9 cellular contexts compared by ENCODE assay signal in genomic region chr22:41910050-41910598, GRCh38. TPM values are rescaled to one million over a fixed set of nuclear protein-coding genes. Genes with fewer than 3 reads are reported as not detected.
DNase-seq lines count a peak whose midpoint lies in the region; TF ChIP-seq lines count a peak whose summit lies in the region.
"Had no signal": no experiment of that assay in that cellular context is flagged by ENCODE, and none has a peak within 500 bp of the region (broad histone marks: within the 10 kb centered on the region; RNA-seq: fewer than 3 reads in every experiment).

No MANE protein-coding gene starts in this region.

- H3K4me1 Mint-ChIP-seq in endothelial cell (ENCODE audit: unreplicated experiment) (peaks cover 9% of the 10 kb centered on the region), mesothelial cell of epicardium (peaks cover 3% of the 10 kb centered on the region)

- BruUV-seq in A673 (replicated peaks; lab: Mats Ljungman, UMichigan), result no TSS peak

- H3K27me3 ChIP-seq in A673 (replicated peaks; ENCODE audit: insufficient read depth, low read depth, low read length, poor library complexity), result peaks cover 32% of the 10 kb centered on the region
- peaks cover 66% of the 10 kb centered on the region for H3K27me3 ChIP-seq in H7 (ENCODE audit: control insufficient read depth, insufficient read depth, low read length)

- no peak overlapping the region for H3K27ac Mint-ChIP-seq in endothelial cell (ENCODE audit: unreplicated experiment)
- no peak overlapping the region for H3K27ac Mint-ChIP-seq in mesothelial cell of epicardium

- DNase-seq in A673 (ENCODE audit: low spot score), result no peak
- DNase-seq in H7, result peak; percentile 98
- peak; percentile 42 for DNase-seq in endothelial cell (ENCODE audit: low spot score)
- no peak for DNase-seq in mesothelial cell of epicardium (ENCODE audit: low spot score in 2 of 2, unreplicated experiment in 2 of 2)
- no peak for DNase-seq in midbrain (lab: John Stamatoyannopoulos, UW)
- DNase-seq in NCI-H2107 (lab: John Stamatoyannopoulos, UW), result no peak
- no peak for DNase-seq in NK-92 treated with Interleukin-12 subunit alpha and Interleukin-12 subunit beta, amount 100 ng/mL, for 24 hours (lab: John Stamatoyannopoulos, UW)
- DNase-seq in GF-D8 (lab: John Stamatoyannopoulos, UW), result no peak
- DNase-seq: DMS79 had no signal

- H3K36me3 ChIP-seq in A673 (ENCODE audit: insufficient read depth, low read length, poor library complexity, severe bottlenecking) (peaks cover 18% of the 10 kb centered on the region), H7 (replicated peaks; ENCODE audit: control insufficient read depth, insufficient read depth, low read length) (peaks cover 10% of the 10 kb centered on the region)

- H3K27ac ChIP-seq in A673 (ENCODE audit: low read depth, low read length, poor library complexity, severe bottlenecking), result no peak overlapping the region

- H3K4me3 ChIP-seq in A673 (ENCODE audit: low read depth, low read length, poor library complexity, severe bottlenecking) (peak overlapping the region; percentile 12), H7 (ENCODE audit: insufficient read depth, low read depth, low read length) (peak overlapping the region; percentile 32)

- intact Hi-C loops in A673 (cut with micrococcal nuclease; ENCODE audit: unreplicated experiment), result no loop called here

- POLR2A ChIA-PET in A673 (lab: Charles Lee; ENCODE audit: low non-redundant PET), result no interaction called here

- CTCF ChIA-PET in A673 (lab: Charles Lee), result no interaction called here

- H3K4me1 ChIP-seq in A673 (ENCODE audit: insufficient read depth, low read length, poor library complexity, severe bottlenecking), result peaks cover 18% of the 10 kb centered on the region

- H3K36me3 Mint-ChIP-seq in endothelial cell (ENCODE audit: low read depth, unreplicated experiment) (peaks cover 10% of the 10 kb centered on the region), mesothelial cell of epicardium (peaks cover 8% of the 10 kb centered on the region)

- H3K9me3 Mint-ChIP-seq in endothelial cell (ENCODE audit: unreplicated experiment) (no peaks in the 10 kb centered on the region), mesothelial cell of epicardium (no peaks in the 10 kb centered on the region)

- H3K9me3 ChIP-seq in A673 (ENCODE audit: low read depth, low read length, poor library complexity, severe bottlenecking), result no peaks in the 10 kb centered on the region

- H3K4me3 Mint-ChIP-seq in endothelial cell (ENCODE audit: unreplicated experiment) (no peak overlapping the region), mesothelial cell of epicardium (peak overlapping the region; percentile 52)

- TF ChIP-seq CTCF in A673 (conservative IDR thresholded peaks at IDR 0.05; ENCODE audit: low read depth, low read length) (no peak), endothelial cell (IDR thresholded peaks at IDR 0.05; ENCODE audit: unreplicated experiment) (no peak), mesothelial cell of epicardium (IDR thresholded peaks at IDR 0.05; ENCODE audit: unreplicated experiment) (no peak)

- peaks cover 25% of the 10 kb centered on the region for H3K27me3 Mint-ChIP-seq in endothelial cell (ENCODE audit: unreplicated experiment)
- H3K27me3 Mint-ChIP-seq in mesothelial cell of epicardium (ENCODE audit: low read depth), result peaks cover 56% of the 10 kb centered on the region

RNA-seq across cellular contexts. Expression of gene SHISA8, which starts 4.8 kb away (rescaled TPM):
- 1.4 and 1.8 TPM in 2 replicates for total RNA-seq in A673 (2021)
- 3.2 TPM in 2 replicates for total RNA-seq in H7 (2014; rRNA removed; shearing (Covaris generic))
- total RNA-seq in endothelial cell (ENCODE audit: unreplicated experiment), result 0.41 TPM
- total RNA-seq in mesothelial cell of epicardium, result not detected in 3 replicates

RNA-seq across cellular contexts. Expression of gene TNFRSF13C, which starts 16.5 kb away (rescaled TPM):
- total RNA-seq in A673 (2021) (6.6 and 8.0 TPM in 2 replicates), endothelial cell (ENCODE audit: unreplicated experiment) (3.5 TPM), mesothelial cell of epicardium (3.1 to 3.5 TPM (median 3.3 TPM) in 3 replicates)
- total RNA-seq in H7 (2014; rRNA removed; shearing (Covaris generic)), result 1.1 and 1.2 TPM in 2 replicates

RNA-seq across cellular contexts. Expression of gene CENPM, which starts 36.8 kb away (rescaled TPM):
- total RNA-seq in A673 (2021), result 62.1 and 67.2 TPM in 2 replicates
- total RNA-seq in H7 (2014; rRNA removed; shearing (Covaris generic)), result 56.7 and 66.3 TPM in 2 replicates
- total RNA-seq in endothelial cell (ENCODE audit: unreplicated experiment), result 5.2 TPM
- total RNA-seq in mesothelial cell of epicardium, result 12.5 to 14.9 TPM (median 13.3 TPM) in 3 replicates

RNA-seq across cellular contexts. Expression of gene SEPTIN3, which starts 59.1 kb away (rescaled TPM):
- total RNA-seq in A673 (2021), result 3.6 and 4.6 TPM in 2 replicates
- 8.1 and 11.0 TPM in 2 replicates for total RNA-seq in H7 (2014; rRNA removed; shearing (Covaris generic))
- 0.36 TPM for total RNA-seq in endothelial cell (ENCODE audit: unreplicated experiment)
- total RNA-seq in mesothelial cell of epicardium, result 8.8 to 9.0 TPM (median 9.0 TPM) in 3 replicates

Comparison
In these comparisons a context has a peak if more than half of its experiments do, and no peak if none do; other contexts are left out.
1. DNase-seq: peak in H7 (single experiment) and endothelial cell (single experiment); none in A673 (single experiment), mesothelial cell of epicardium (0 of 2), midbrain (single experiment), NCI-H2107 (single experiment), NK-92 treated with Interleukin-12 subunit alpha and Interleukin-12 subunit beta, amount 100 ng/mL, for 24 hours (single experiment) and GF-D8 (single experiment).